In the genomic region with DNA sequence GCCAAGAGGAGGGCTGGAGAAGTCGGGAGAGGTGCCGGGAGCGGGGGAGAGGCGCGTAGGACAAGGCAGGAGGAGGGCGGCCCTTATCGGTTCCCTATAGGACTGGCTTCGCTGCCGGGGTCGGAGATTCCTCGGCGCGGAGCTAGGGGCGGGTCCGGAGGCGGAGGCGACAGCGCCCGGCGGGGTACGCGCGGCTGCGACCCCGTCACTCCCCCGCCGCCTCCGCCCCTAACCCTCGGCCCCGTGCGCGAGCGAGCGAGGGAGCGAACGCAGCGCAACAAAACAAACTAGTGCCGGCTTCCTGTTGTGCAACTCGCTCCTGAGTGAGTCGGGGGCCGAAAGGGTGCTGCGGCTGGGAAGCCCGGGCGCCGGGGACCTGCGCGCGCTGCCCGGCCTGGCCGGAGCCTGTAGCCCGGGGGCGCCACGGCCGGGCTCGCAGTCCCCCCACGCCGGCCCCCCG, we compare ENCODE assay signal across 8 cellular contexts. TPM values are rescaled to one million over a fixed set of nuclear protein-coding genes. Genes with fewer than 3 reads are reported as not detected.
DNase-seq lines count a peak whose midpoint lies in the region; ATAC-seq and TF ChIP-seq lines count a peak whose summit lies in the region.

No MANE protein-coding gene starts in this region.

- H3K4me3 ChIP-seq in dorsolateral prefrontal cortex = peak overlapping the region; percentile 44 to 84 (median 69)
- peak overlapping the region; percentile 58 to 82 (median 72) for H3K4me3 ChIP-seq in right lobe of liver

- H3K27me3 ChIP-seq in dorsolateral prefrontal cortex (peaks cover 0 to 25% (median 0%) of the 10 kb centered on the region in 45 donors), right lobe of liver (no peaks in the 10 kb centered on the region)

- peaks cover 66% of the 10 kb centered on the region for H3K27me3 Mint-ChIP-seq in activated CD4-positive, alpha-beta T cell treated with anti-CD3 and anti-CD28 coated beads, Interleukin-2, amount 10 ng/mL, durations not matched to agents 7 days and 5 days

- peaks cover 17% of the 10 kb centered on the region for H3K4me1 Mint-ChIP-seq in activated CD4-positive, alpha-beta T cell treated with anti-CD3 and anti-CD28 coated beads, Interleukin-2, amount 10 ng/mL, durations not matched to agents 7 days and 5 days

- intact Hi-C loops in dorsolateral prefrontal cortex (cut with DNase I) = no loop called here
- intact Hi-C loops in right lobe of liver (cut with DNase I) = no loop called here

- no peaks in the 10 kb centered on the region for H3K9me3 ChIP-seq in right lobe of liver

- peak overlapping the region; percentile 80 for H3K4me3 Mint-ChIP-seq in activated CD4-positive, alpha-beta T cell treated with anti-CD3 and anti-CD28 coated beads, Interleukin-2, amount 10 ng/mL, durations not matched to agents 7 days and 5 days

- H3K27ac Mint-ChIP-seq in activated CD4-positive, alpha-beta T cell treated with anti-CD3 and anti-CD28 coated beads, Interleukin-2, amount 10 ng/mL, durations not matched to agents 7 days and 5 days = peak overlapping the region; percentile 86

- no peaks in the 10 kb centered on the region for H3K9me3 Mint-ChIP-seq in activated CD4-positive, alpha-beta T cell treated with anti-CD3 and anti-CD28 coated beads, Interleukin-2, amount 10 ng/mL, durations not matched to agents 7 days and 5 days

- ATAC-seq in GM21515 (IDR thresholded peaks at IDR 0.05; ENCODE audit: unreplicated experiment) (peak; percentile 56), right lobe of liver (peak; percentile 31 to 79 (median 65)), HG03520 (IDR thresholded peaks at IDR 0.05; ENCODE audit: unreplicated experiment) (no peak)

- DNase-seq in DMS79 treated with DMSO at 0.1 percent for 48 hours (lab: John Stamatoyannopoulos, UW) (peak; percentile 43), M059J (ENCODE audit: low read depth) (peak; percentile 79), dorsolateral prefrontal cortex (peak in 6 of 10 donors; percentile 29 to 57 (median 50)), right lobe of liver (peak; percentile 73 to 82 (median 81))
- peak; percentile 61 for DNase-seq in activated CD4-positive, alpha-beta T cell treated with anti-CD3 and anti-CD28 coated beads, Interleukin-2, amount 10 ng/mL, durations not matched to agents 7 days and 5 days
- peak; percentile 18 to 32 (median 30) for DNase-seq in stimulated activated CD4-positive, alpha-beta T cell treated with anti-CD3 and anti-CD28 coated beads, TNF-alpha, amount 100 ng/mL, for 4 hours (ENCODE audit: low read depth in 3 of 3)

- CTCF ChIA-PET in activated CD4-positive, alpha-beta T cell treated with anti-CD3 and anti-CD28 coated beads, Interleukin-2, amount 10 ng/mL, durations not matched to agents 7 days and 5 days (lab: Charles Lee) = no interaction called here

- no peak for TF ChIP-seq CTCF in dorsolateral prefrontal cortex (IDR thresholded peaks at IDR 0.05 in 54 of 56, conservative IDR thresholded peaks at IDR 0.05 in 2 of 56; ENCODE audit: low read depth in 1 of 56, partially characterized antibody in 56 of 56)
- TF ChIP-seq CTCF in right lobe of liver (IDR thresholded peaks at IDR 0.05) = no peak

- TF ChIP-seq POLR2A in right lobe of liver (IDR thresholded peaks at IDR 0.05) = peak; percentile 84

- peaks cover 0 to 6% (median 0%) of the 10 kb centered on the region in 4 donors for H3K4me1 ChIP-seq in right lobe of liver

- H3K36me3 Mint-ChIP-seq in activated CD4-positive, alpha-beta T cell treated with anti-CD3 and anti-CD28 coated beads, Interleukin-2, amount 10 ng/mL, durations not matched to agents 7 days and 5 days (ENCODE audit: low read depth) = no peaks in the 10 kb centered on the region

- H3K27ac ChIP-seq in dorsolateral prefrontal cortex = peak overlapping the region in 57 of 59 donors; percentile 25 to 95 (median 80)
- H3K27ac ChIP-seq in right lobe of liver = peak overlapping the region; percentile 90 to 96 (median 92)

- no peaks in the 10 kb centered on the region for H3K36me3 ChIP-seq in right lobe of liver

- POLR2A ChIA-PET in activated CD4-positive, alpha-beta T cell treated with anti-CD3 and anti-CD28 coated beads, Interleukin-2, amount 10 ng/mL, durations not matched to agents 7 days and 5 days (lab: Charles Lee) = no interaction called here

- 0% methylated on average over 19 of the region's 58 CpGs for WGBS in right lobe of liver (ENCODE audit: insufficient coverage, low coverage, low lambda C conversion rate, missing lambda C conversion rate)

RNA-seq across cellular contexts. Expression of a gene that starts 2.0 kb away (rescaled TPM):
- total RNA-seq in M059J (2014; rRNA removed; shearing (Covaris generic)) = 13.8 and 27.9 TPM in 2 replicates
- under 1 TPM; 0.19 to 0.50 TPM for total RNA-seq in activated CD4-positive, alpha-beta T cell treated with anti-CD3 and anti-CD28 coated beads, Interleukin-2, amount 10 ng/mL, durations not matched to agents 7 days and 5 days
- total RNA-seq in dorsolateral prefrontal cortex (100 to 1,000 TPM in 1 of 120 experiments, 10 to 100 TPM in 119; 13.7 to 107 (median 44.3) TPM), right lobe of liver (10 to 100 TPM in 5 of 6 experiments, 1 to 10 TPM in 1; 9.6 to 17.7 (median 11.2) TPM)

Comparison
In these comparisons a context has a peak if more than half of its experiments do, and no peak if none do; other contexts are left out.
1. DNase-seq: peak in every context shown above with its lines; median percentile 81 in right lobe of liver; 79 in M059J; 61 in activated CD4-positive, alpha-beta T cell treated with anti-CD3 and anti-CD28 coated beads, Interleukin-2, amount 10 ng/mL, durations not matched to agents 7 days and 5 days; 50 in dorsolateral prefrontal cortex; 43 in DMS79 treated with DMSO at 0.1 percent for 48 hours; 30 in stimulated activated CD4-positive, alpha-beta T cell treated with anti-CD3 and anti-CD28 coated beads, TNF-alpha, amount 100 ng/mL, for 4 hours.